15 cellular contexts compared by ENCODE assay signal in the genomic region with DNA sequence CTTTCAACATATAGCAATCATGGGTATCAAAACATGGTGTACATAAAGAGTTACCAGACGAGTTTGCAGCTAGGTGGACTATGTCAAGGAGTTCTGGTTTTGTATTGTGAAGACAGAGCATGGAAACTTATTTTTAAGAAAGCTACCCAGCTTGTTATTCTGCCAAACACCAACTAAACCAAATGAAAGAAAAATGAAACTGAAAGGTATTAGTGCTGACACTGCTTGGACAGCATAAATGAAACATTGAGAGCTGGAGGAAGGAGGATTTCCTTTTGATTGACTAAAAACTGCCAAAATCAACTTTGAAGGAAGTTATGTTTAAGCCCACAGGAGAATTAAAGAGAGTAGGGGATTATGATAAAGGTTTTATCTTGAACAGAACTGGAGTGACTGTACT.
DNase-seq lines count a peak whose midpoint lies in the region; ATAC-seq, FAIRE-seq and TF ChIP-seq lines count a peak whose summit lies in the region.
"Had no signal": no experiment of that assay in that cellular context is flagged by ENCODE, and none has a peak within 500 bp of the region (broad histone marks: within the 10 kb centered on the region; RNA-seq: fewer than 3 reads in every experiment).

No MANE protein-coding gene starts in this region.

- POLR2A ChIA-PET in naive thymus-derived CD8-positive, alpha-beta T cell (lab: Charles Lee), result no interaction called here

- TF ChIP-seq POLR2A in suprapubic skin (IDR thresholded peaks at IDR 0.05), result no peak

- FAIRE-seq in pancreas (lab: Jason Lieb, UNC), result no peak

- H3K27me3 ChIP-seq in KMS-11 (ENCODE audit: insufficient read depth, low read depth) (no peaks in the 10 kb centered on the region), pancreas (no peaks in the 10 kb centered on the region), suprapubic skin (peaks cover 4% of the 10 kb centered on the region)
- H3K27me3 ChIP-seq: dorsolateral prefrontal cortex had no signal

- H3K4me1 ChIP-seq in KMS-11 (ENCODE audit: low read depth, poor library complexity, severe bottlenecking) (peaks cover 28% of the 10 kb centered on the region), pancreas (no peaks in the 10 kb centered on the region), suprapubic skin (no peaks in the 10 kb centered on the region)

- no peaks in the 10 kb centered on the region for H3K79me2 ChIP-seq in KMS-11 (ENCODE audit: insufficient read depth, low read depth)

- TF ChIP-seq CTCF in GM13977 (IDR thresholded peaks at IDR 0.05; ENCODE audit: extremely low read depth, insufficient read depth, missing control alignments) (no peak), KMS-11 (conservative IDR thresholded peaks at IDR 0.05; ENCODE audit: low read depth, low read length) (no peak), pancreas (IDR thresholded peaks at IDR 0.05) (no peak), suprapubic skin (IDR thresholded peaks at IDR 0.05) (no peak)

- peak; percentile 72 for ATAC-seq in GM19438 (IDR thresholded peaks at IDR 0.05; ENCODE audit: low read depth, unreplicated experiment)
- ATAC-seq in HG02938 (IDR thresholded peaks at IDR 0.05; ENCODE audit: unreplicated experiment), result peak; percentile 93
- no peak for ATAC-seq in pancreas
- no peak for ATAC-seq in naive thymus-derived CD8-positive, alpha-beta T cell
- ATAC-seq: naive thymus-derived CD4-positive, alpha-beta T cell had no signal

- WGBS in pancreas, 2 donors, result 24 to 32% methylated on average over 1 of the region's 1 CpG
- WGBS in suprapubic skin, result 26% methylated on average over 1 of the region's 1 CpG

- H3K27ac Mint-ChIP-seq in naive thymus-derived CD8-positive, alpha-beta T cell, result no peak overlapping the region
- H3K27ac Mint-ChIP-seq: CD4-positive, alpha-beta T cell had no signal

- peak overlapping the region; percentile 93 for H3K4me2 ChIP-seq in KMS-11

- no peaks in the 10 kb centered on the region for H4K20me1 ChIP-seq in KMS-11 (ENCODE audit: insufficient read depth)

- in situ Hi-C loops in GM13977 (cut with MboI; ENCODE audit: low pct_unique_long_range_greater_than_20kb, low sequenced_read_pairs, unreplicated experiment), result no loop called here

- H3K9me3 Mint-ChIP-seq in naive thymus-derived CD8-positive, alpha-beta T cell, result peaks cover 0 to 4% (median 0%) of the 10 kb centered on the region in 9 donors
- H3K9me3 Mint-ChIP-seq: CD4-positive, alpha-beta T cell had no signal

- intact Hi-C loops in pancreas (cut with DNase I), result no loop called here

- H3K4me1 Mint-ChIP-seq in naive thymus-derived CD8-positive, alpha-beta T cell, result peaks cover 0 to 4% (median 0%) of the 10 kb centered on the region in 4 donors

- H3K4me3 Mint-ChIP-seq in naive thymus-derived CD8-positive, alpha-beta T cell, result no peak overlapping the region
- H3K4me3 Mint-ChIP-seq: CD4-positive, alpha-beta T cell had no signal

- H3K36me3 ChIP-seq in KMS-11 (ENCODE audit: insufficient read depth), result no peaks in the 10 kb centered on the region
- no peaks in the 10 kb centered on the region for H3K36me3 ChIP-seq in pancreas
- no peaks in the 10 kb centered on the region for H3K36me3 ChIP-seq in suprapubic skin
- H3K36me3 ChIP-seq: thoracic aorta, WERI-Rb-1 had no signal

- H3K27ac ChIP-seq in KMS-11, result peak overlapping the region; percentile 82
- H3K27ac ChIP-seq in pancreas, result no peak overlapping the region
- H3K27ac ChIP-seq in suprapubic skin, result no peak overlapping the region
- H3K27ac ChIP-seq: dorsolateral prefrontal cortex, thoracic aorta, WERI-Rb-1 had no signal

- H3K9me3 ChIP-seq in pancreas, result no peaks in the 10 kb centered on the region
- no peaks in the 10 kb centered on the region for H3K9me3 ChIP-seq in suprapubic skin
- H3K9me3 ChIP-seq: thoracic aorta had no signal

- H3K4me3 ChIP-seq in KMS-11 (IDR thresholded peaks at IDR 0.05; ENCODE audit: insufficient read depth, low read depth, low read length) (no peak overlapping the region), pancreas (no peak overlapping the region), suprapubic skin (no peak overlapping the region)
- H3K4me3 ChIP-seq: dorsolateral prefrontal cortex, thoracic aorta had no signal

- H3K9ac ChIP-seq in KMS-11, result peak overlapping the region; percentile 47

- no peak for TF ChIP-seq EP300 in suprapubic skin (IDR thresholded peaks at IDR 0.05)

- peak overlapping the region; percentile 54 for H2AFZ ChIP-seq in KMS-11 (ENCODE audit: low read depth)

- DNase-seq in GM13977 (ENCODE audit: low spot score) (peak; percentile 15), pancreas (no peak), hypothalamus (lab: John Stamatoyannopoulos, UW) (no peak), suprapubic skin (ENCODE audit: low spot score in 2 of 2) (no peak)
- DNase-seq in naive thymus-derived CD8-positive, alpha-beta T cell, result no peak
- DNase-seq: activated naive CD4-positive, alpha-beta T cell; CD4-positive, alpha-beta T cell; dorsolateral prefrontal cortex; naive thymus-derived CD4-positive, alpha-beta T cell; stimulated activated CD4-positive, alpha-beta T cell treated with anti-CD3 and anti-CD28 coated beads, Interleukin-1b, Interleukin-23, amount 100 ng/mL, for 48 hours; WERI-Rb-1 had no signal

- H3K36me3 Mint-ChIP-seq in naive thymus-derived CD8-positive, alpha-beta T cell, result no peaks in the 10 kb centered on the region
- H3K36me3 Mint-ChIP-seq: naive thymus-derived CD4-positive, alpha-beta T cell had no signal

- H3K27me3 Mint-ChIP-seq in naive thymus-derived CD8-positive, alpha-beta T cell, result no peaks in the 10 kb centered on the region
- H3K27me3 Mint-ChIP-seq: CD4-positive, alpha-beta T cell; naive thymus-derived CD4-positive, alpha-beta T cell had no signal

Comparison
In these comparisons a context has a peak if more than half of its experiments do, and no peak if none do; other contexts are left out.
1. ATAC-seq: peak in GM19438 (single experiment) and HG02938 (single experiment); none in pancreas (0 of 4) and naive thymus-derived CD8-positive, alpha-beta T cell (0 of 2).